ENCODE assay signal across 8 cellular contexts in genomic region chr7:72879737-72880215, GRCh38. TPM values are rescaled to one million over a fixed set of nuclear protein-coding genes. Genes with fewer than 3 reads are reported as not detected.
A peak's percentile ranks its signal among the peaks of the same experiment; 100 is the strongest.
DNase-seq lines count a peak whose midpoint lies in the region; TF ChIP-seq lines count a peak whose summit lies in the region.
"Not testable (repeated sequence)": the region's sequence is repeated elsewhere in the genome, so short reads cannot be mapped to it uniquely, and the experiment has no call there.

No MANE protein-coding gene starts in this region.

- peak; percentile 41 for TF ChIP-seq POLR2A in GM15510 (IDR thresholded peaks at IDR 0.05; ENCODE audit: borderline replicate concordance, extremely low read depth, insufficient read length)
- not testable (repeated sequence) for TF ChIP-seq POLR2A in lower leg skin (IDR thresholded peaks at IDR 0.05); spleen (IDR thresholded peaks at IDR 0.05)

- intact Hi-C loops in activated T-helper 2 cell treated with anti-CD3 and anti-CD28 coated beads, Interferon-gamma antibody, Interleukin-2, Interleukin-4, amounts not matched to agents 10 μg/mL and 5 μg/mL and 100 μg/mL, durations not matched to agents 14 hours and 24 hours and 36 hours (cut with micrococcal nuclease); lower leg skin (cut with DNase I; ENCODE audit: low total_unique reads): not testable (repeated sequence)
- intact Hi-C loops in spleen (cut with DNase I; ENCODE audit: low total_unique reads), result loop anchor here (5.0 kb wide), 1 partner anchor 43 kb away; no protein-coding TSS in a partner anchor

- 0 to 1% methylated on average over 16 to 18 of the region's 35 CpGs for WGBS in lower leg skin, 2 donors
- WGBS in spleen, 5 donors, result 0% methylated on average over 14 to 35 of the region's 35 CpGs

- H3K4me3 ChIP-seq in lower leg skin (ENCODE audit: low read depth, poor library complexity, severe bottlenecking) (peak overlapping the region; percentile 81), spleen (peak overlapping the region; percentile 67 to 93 (median 73))

- H3K4me1 Mint-ChIP-seq in activated T-helper 2 cell treated with anti-CD3 and anti-CD28 coated beads, Interferon-gamma antibody, Interleukin-2, Interleukin-4, amounts not matched to agents 10 μg/mL and 5 μg/mL and 100 μg/mL, durations not matched to agents 14 hours and 24 hours and 36 hours (ENCODE audit: low read depth), result not testable (repeated sequence)

- DNase-seq in KBM-7, result peak; percentile 65
- DNase-seq in SK-MEL-5 (ENCODE audit: low read depth, low spot score), result peak; percentile 50
- peak; percentile 45 for DNase-seq in activated T-helper 2 cell treated with anti-CD3 and anti-CD28 coated beads, Interferon-gamma antibody, Interleukin-2, Interleukin-4, amounts not matched to agents 10 μg/mL and 5 μg/mL and 100 μg/mL, durations not matched to agents 14 hours and 24 hours and 36 hours (ENCODE audit: low spot score)
- DNase-seq in epithelial cell of prostate (ENCODE audit: low read depth, low spot score), result not testable (repeated sequence)
- DNase-seq in lower leg skin (ENCODE audit: low spot score in 2 of 2), result peak; percentile 40 to 88
- DNase-seq in spleen, result peak; percentile 88

- peaks cover 30% of the 10 kb centered on the region for H3K36me3 Mint-ChIP-seq in activated T-helper 2 cell treated with anti-CD3 and anti-CD28 coated beads, Interferon-gamma antibody, Interleukin-2, Interleukin-4, amounts not matched to agents 10 μg/mL and 5 μg/mL and 100 μg/mL, durations not matched to agents 14 hours and 24 hours and 36 hours (ENCODE audit: low read depth)

- H3K27ac ChIP-seq in 22Rv1, result peak overlapping the region; percentile 77
- H3K27ac ChIP-seq in epithelial cell of prostate, result peak overlapping the region; percentile 56
- H3K27ac ChIP-seq in spleen, result peak overlapping the region; percentile 84 to 96 (median 92)

- H3K9me3 ChIP-seq in spleen, result not testable (repeated sequence)

- H3K27me3 Mint-ChIP-seq in activated T-helper 2 cell treated with anti-CD3 and anti-CD28 coated beads, Interferon-gamma antibody, Interleukin-2, Interleukin-4, amounts not matched to agents 10 μg/mL and 5 μg/mL and 100 μg/mL, durations not matched to agents 14 hours and 24 hours and 36 hours (ENCODE audit: low read depth), result not testable (repeated sequence)

- not testable (repeated sequence) for TF ChIP-seq CTCF in 22Rv1 (IDR thresholded peaks at IDR 0.05); lower leg skin (IDR thresholded peaks at IDR 0.05); spleen (IDR thresholded peaks at IDR 0.05 in 8 of 11, conservative IDR thresholded peaks at IDR 0.05 in 3 of 11)

- H3K4me3 Mint-ChIP-seq in activated T-helper 2 cell treated with anti-CD3 and anti-CD28 coated beads, Interferon-gamma antibody, Interleukin-2, Interleukin-4, amounts not matched to agents 10 μg/mL and 5 μg/mL and 100 μg/mL, durations not matched to agents 14 hours and 24 hours and 36 hours (ENCODE audit: low read depth), result peak overlapping the region; percentile 98

- not testable (repeated sequence) for H3K27me3 ChIP-seq in spleen (replicated peaks in 1 of 7)

- H3K9me3 Mint-ChIP-seq in activated T-helper 2 cell treated with anti-CD3 and anti-CD28 coated beads, Interferon-gamma antibody, Interleukin-2, Interleukin-4, amounts not matched to agents 10 μg/mL and 5 μg/mL and 100 μg/mL, durations not matched to agents 14 hours and 24 hours and 36 hours, result not testable (repeated sequence)

- in situ Hi-C loops in KBM-7 (cut with MboI; ENCODE audit: low pct_unique_long_range_greater_than_20kb, low sequenced_read_pairs); SK-MEL-5 (cut with HindIII; ENCODE audit: low pct_unique_long_range_greater_than_20kb, low sequenced_read_pairs): not testable (repeated sequence)

- H3K36me3 ChIP-seq in spleen, result peaks cover 0 to 21% (median 4%) of the 10 kb centered on the region in 6 donors

- H3K4me1 ChIP-seq in spleen, result peaks cover 0 to 20% (median 15%) of the 10 kb centered on the region in 6 donors

- peak overlapping the region; percentile 95 for H3K27ac Mint-ChIP-seq in activated T-helper 2 cell treated with anti-CD3 and anti-CD28 coated beads, Interferon-gamma antibody, Interleukin-2, Interleukin-4, amounts not matched to agents 10 μg/mL and 5 μg/mL and 100 μg/mL, durations not matched to agents 14 hours and 24 hours and 36 hours

RNA-seq across cellular contexts. Expression of gene POM121, which starts 45.1 kb away (rescaled TPM):
- 9.2 and 12.8 TPM in 2 replicates for total RNA-seq in SK-MEL-5 (2014; rRNA removed; shearing (Covaris generic))
- polyA plus RNA-seq in SK-MEL-5 (2015; cell fraction: cytosol; rRNA removed), result 77.4 and 107 TPM in 2 replicates
- 39.0 and 57.6 TPM in 2 replicates for polyA plus RNA-seq in SK-MEL-5 (2015; cell fraction: nucleus; rRNA removed)
- 70.6 and 71.4 TPM in 2 replicates for total RNA-seq in activated T-helper 2 cell treated with anti-CD3 and anti-CD28 coated beads, Interferon-gamma antibody, Interleukin-2, Interleukin-4, amounts not matched to agents 10 μg/mL and 5 μg/mL and 100 μg/mL, durations not matched to agents 14 hours and 24 hours and 36 hours
- total RNA-seq in lower leg skin (10 to 100 TPM; 16.4 to 29.6 (median 18.6) TPM), spleen (10 to 100 TPM; 32.5 to 47.4 (median 40.1) TPM)
- polyA plus RNA-seq in spleen, result 10 to 100 TPM in 2 of 3 donors, 1 to 10 TPM in 1; 8.6 to 16.5 (median 10.2) TPM

RNA-seq across cellular contexts. Expression of gene TYW1B, which starts 51.8 kb away (rescaled TPM):
- total RNA-seq in SK-MEL-5 (2014; rRNA removed; shearing (Covaris generic)), result 0.61 and 1.6 TPM in 2 replicates
- 0.69 and 0.96 TPM in 2 replicates for polyA plus RNA-seq in SK-MEL-5 (2015; cell fraction: cytosol; rRNA removed)
- 2.1 and 3.0 TPM in 2 replicates for polyA plus RNA-seq in SK-MEL-5 (2015; cell fraction: nucleus; rRNA removed)
- total RNA-seq in activated T-helper 2 cell treated with anti-CD3 and anti-CD28 coated beads, Interferon-gamma antibody, Interleukin-2, Interleukin-4, amounts not matched to agents 10 μg/mL and 5 μg/mL and 100 μg/mL, durations not matched to agents 14 hours and 24 hours and 36 hours, result 3.6 and 4.5 TPM in 2 replicates
- 1 to 10 TPM; 3.7 to 5.3 (median 4.1) TPM for total RNA-seq in lower leg skin
- 1 to 10 TPM; 3.5 to 8.3 (median 4.4) TPM for total RNA-seq in spleen
- polyA plus RNA-seq in spleen, result 1 to 10 TPM; 1.2 to 2.0 (median 1.5) TPM
